9 cellular contexts compared by ENCODE assay signal in genomic region chr11:9001736-9002135, GRCh38. TPM values are rescaled to one million over a fixed set of nuclear protein-coding genes. Genes with fewer than 3 reads are reported as not detected.
DNase-seq lines count a peak whose midpoint lies in the region; ATAC-seq and TF ChIP-seq lines count a peak whose summit lies in the region.
"Had no signal": no experiment of that assay in that cellular context is flagged by ENCODE, and none has a peak within 500 bp of the region (broad histone marks: within the 10 kb centered on the region; RNA-seq: fewer than 3 reads in every experiment).

No MANE protein-coding gene starts in this region.

- peak; percentile 86 for DNase-seq in A172 (ENCODE audit: low spot score)
- peak; percentile 83 for DNase-seq in LHCN-M2 (ENCODE audit: low read depth)
- peak; percentile 18 for DNase-seq in activated CD8-positive, alpha-beta memory T cell treated with anti-CD3 and anti-CD28 coated beads, Interleukin-2, amount 50 U/mL, for 4 hours
- peak; percentile 40 for DNase-seq in hepatocyte (ENCODE audit: low spot score)
- DNase-seq in GM19238 (ENCODE audit: insufficient read length, low spot score), result no peak
- no peak for DNase-seq in DMS53 treated with DMSO at 0.1 percent for 48 hours (lab: John Stamatoyannopoulos, UW; ENCODE audit: unreplicated experiment)

- H2AFZ ChIP-seq in hepatocyte, result no peak overlapping the region

- H3K9me3 ChIP-seq in hepatocyte (ENCODE audit: low read depth), result no peaks in the 10 kb centered on the region

- TF ChIP-seq CTCF in hepatocyte (IDR thresholded peaks at IDR 0.05; ENCODE audit: poor library complexity), result no peak

- H3K36me3 ChIP-seq in hepatocyte (replicated peaks; ENCODE audit: insufficient read depth, low read depth), result no peaks in the 10 kb centered on the region

- WGBS in hepatocyte (ENCODE audit: low lambda C conversion rate, missing lambda C conversion rate), result 79% methylated on average over 6 of the region's 6 CpGs

- no peaks in the 10 kb centered on the region for H4K20me1 ChIP-seq in hepatocyte (ENCODE audit: insufficient read depth, poor library complexity, severe bottlenecking)

- no peaks in the 10 kb centered on the region for H3K79me2 ChIP-seq in hepatocyte

- no peak overlapping the region for H3K27ac ChIP-seq in hepatocyte

- H3K4me2 ChIP-seq in hepatocyte, result no peak overlapping the region

- peaks cover 17% of the 10 kb centered on the region for H3K4me1 ChIP-seq in hepatocyte (ENCODE audit: insufficient read depth)

- H3K27me3 ChIP-seq in hepatocyte, result peaks cover 61% of the 10 kb centered on the region

- no peak for ATAC-seq in HG03039 (IDR thresholded peaks at IDR 0.05; ENCODE audit: unreplicated experiment)
- no peak for ATAC-seq in GM21576 (IDR thresholded peaks at IDR 0.05; ENCODE audit: unreplicated experiment)

- H3K9me2 ChIP-seq in hepatocyte (replicated peaks; ENCODE audit: insufficient read depth), result no peaks in the 10 kb centered on the region

- H3K4me3 ChIP-seq in hepatocyte, result no peak overlapping the region

RNA-seq across cellular contexts. Expression of gene NRIP3, which starts 2.1 kb away (rescaled TPM):
- 24.9 and 28.1 TPM in 2 replicates for total RNA-seq in A172 (2014; rRNA removed; shearing (Covaris generic))
- total RNA-seq in LHCN-M2 (2014; rRNA removed) (23.4 and 26.2 TPM in 2 replicates), hepatocyte (2.4 and 3.2 TPM in 2 replicates)
- 10.6 TPM for polyA plus RNA-seq in LHCN-M2 (2012)
- 2.2 and 2.9 TPM in 2 replicates for polyA plus RNA-seq in hepatocyte
- polyA plus RNA-seq: IgD-negative memory B cell had no signal

RNA-seq across cellular contexts. Expression of gene TMEM9B, which starts 37.5 kb away (rescaled TPM):
- 61.6 and 66.5 TPM in 2 replicates for total RNA-seq in A172 (2014; rRNA removed; shearing (Covaris generic))
- total RNA-seq in LHCN-M2 (2014; rRNA removed) (46.2 and 47.3 TPM in 2 replicates), hepatocyte (47.4 and 47.7 TPM in 2 replicates)
- polyA plus RNA-seq in LHCN-M2 (2012), result 43.4 TPM
- polyA plus RNA-seq in hepatocyte, result 64.9 and 69.6 TPM in 2 replicates

RNA-seq across cellular contexts. Expression of gene ASCL3, which starts 58.9 kb away (rescaled TPM):
- not detected in 2 replicates for total RNA-seq in A172 (2014; rRNA removed; shearing (Covaris generic))
- total RNA-seq in LHCN-M2 (2014; rRNA removed), result not detected in 2 replicates
- not detected for polyA plus RNA-seq in LHCN-M2 (2012)
- total RNA-seq in hepatocyte, result not detected in 2 replicates
- not detected in 2 replicates for polyA plus RNA-seq in hepatocyte
- polyA plus RNA-seq: IgD-negative memory B cell had no signal

Comparison
In these comparisons a context has a peak if more than half of its experiments do, and no peak if none do; other contexts are left out.
1. DNase-seq: peak in A172 (single experiment), LHCN-M2 (single experiment), activated CD8-positive, alpha-beta memory T cell treated with anti-CD3 and anti-CD28 coated beads, Interleukin-2, amount 50 U/mL, for 4 hours (single experiment) and hepatocyte (single experiment); none in GM19238 (single experiment) and DMS53 treated with DMSO at 0.1 percent for 48 hours (single experiment).